1 cellular context compared by ENCODE assay signal in genomic region chr5:149152317-149152746, GRCh38.
TF ChIP-seq lines count a peak whose summit lies in the region.

No MANE protein-coding gene starts in this region.

TF ChIP-seq in HepG2, 621 proteins besides CTCF, POLR2A, EP300 and RAD21 (continued from another document and continues in another):
- TF ChIP-seq, protein P1, sequence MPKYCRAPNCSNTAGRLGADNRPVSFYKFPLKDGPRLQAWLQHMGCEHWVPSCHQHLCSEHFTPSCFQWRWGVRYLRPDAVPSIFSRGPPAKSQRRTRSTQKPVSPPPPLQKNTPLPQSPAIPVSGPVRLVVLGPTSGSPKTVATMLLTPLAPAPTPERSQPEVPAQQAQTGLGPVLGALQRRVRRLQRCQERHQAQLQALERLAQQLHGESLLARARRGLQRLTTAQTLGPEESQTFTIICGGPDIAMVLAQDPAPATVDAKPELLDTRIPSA (CRISPR knock-in tag; IDR thresholded peaks at IDR 0.05; ENCODE audit: borderline replicate concordance) = no peak
- TF ChIP-seq THRA (CRISPR knock-in tag; IDR thresholded peaks at IDR 0.05; ENCODE audit: borderline replicate concordance) = peak; percentile 95
- TF ChIP-seq, protein P2, sequence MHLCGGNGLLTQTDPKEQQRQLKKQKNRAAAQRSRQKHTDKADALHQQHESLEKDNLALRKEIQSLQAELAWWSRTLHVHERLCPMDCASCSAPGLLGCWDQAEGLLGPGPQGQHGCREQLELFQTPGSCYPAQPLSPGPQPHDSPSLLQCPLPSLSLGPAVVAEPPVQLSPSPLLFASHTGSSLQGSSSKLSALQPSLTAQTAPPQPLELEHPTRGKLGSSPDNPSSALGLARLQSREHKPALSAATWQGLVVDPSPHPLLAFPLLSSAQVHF (CRISPR knock-in tag; IDR thresholded peaks at IDR 0.05) = no peak
- no peak for TF ChIP-seq KIAA2018 (CRISPR knock-in tag; IDR thresholded peaks at IDR 0.05; ENCODE audit: borderline replicate concordance)
- no peak for TF ChIP-seq ZNF496 (CRISPR knock-in tag; IDR thresholded peaks at IDR 0.05; ENCODE audit: insufficient replicate concordance)
- TF ChIP-seq, protein P3, sequence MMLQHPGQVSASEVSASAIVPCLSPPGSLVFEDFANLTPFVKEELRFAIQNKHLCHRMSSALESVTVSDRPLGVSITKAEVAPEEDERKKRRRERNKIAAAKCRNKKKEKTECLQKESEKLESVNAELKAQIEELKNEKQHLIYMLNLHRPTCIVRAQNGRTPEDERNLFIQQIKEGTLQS (CRISPR knock-in tag; IDR thresholded peaks at IDR 0.05) = peak; percentile 92
- TF ChIP-seq FOXP1 (IDR thresholded peaks at IDR 0.05) = no peak
- peak; percentile 61; the same call in 1 of the 2 replicates for TF ChIP-seq FOXP1 (CRISPR knock-in tag; IDR thresholded peaks at IDR 0.05)
- no peak for TF ChIP-seq RFX5 (IDR thresholded peaks at IDR 0.05; ENCODE audit: low read depth, low read length)
- TF ChIP-seq ZFX (CRISPR knock-in tag; IDR thresholded peaks at IDR 0.05; ENCODE audit: low read depth) = 0 out of 2 replicates have a peak, but pooled peaks have one; percentile 18
- TF ChIP-seq ZNF761 (CRISPR knock-in tag; conservative IDR thresholded peaks at IDR 0.05) = no peak
- TF ChIP-seq THAP9 (CRISPR knock-in tag; IDR thresholded peaks at IDR 0.05; ENCODE audit: borderline replicate concordance) = no peak
- no peak for TF ChIP-seq ZNF362 (CRISPR knock-in tag; IDR thresholded peaks at IDR 0.05; ENCODE audit: borderline replicate concordance)
- no peak; the same call in 1 of the 2 replicates for TF ChIP-seq MBD4 (IDR thresholded peaks at IDR 0.05; ENCODE audit: borderline replicate concordance, low read length)
- no peak for TF ChIP-seq ZNF552 (CRISPR knock-in tag; IDR thresholded peaks at IDR 0.05; ENCODE audit: borderline replicate concordance)
- TF ChIP-seq, protein P4, sequence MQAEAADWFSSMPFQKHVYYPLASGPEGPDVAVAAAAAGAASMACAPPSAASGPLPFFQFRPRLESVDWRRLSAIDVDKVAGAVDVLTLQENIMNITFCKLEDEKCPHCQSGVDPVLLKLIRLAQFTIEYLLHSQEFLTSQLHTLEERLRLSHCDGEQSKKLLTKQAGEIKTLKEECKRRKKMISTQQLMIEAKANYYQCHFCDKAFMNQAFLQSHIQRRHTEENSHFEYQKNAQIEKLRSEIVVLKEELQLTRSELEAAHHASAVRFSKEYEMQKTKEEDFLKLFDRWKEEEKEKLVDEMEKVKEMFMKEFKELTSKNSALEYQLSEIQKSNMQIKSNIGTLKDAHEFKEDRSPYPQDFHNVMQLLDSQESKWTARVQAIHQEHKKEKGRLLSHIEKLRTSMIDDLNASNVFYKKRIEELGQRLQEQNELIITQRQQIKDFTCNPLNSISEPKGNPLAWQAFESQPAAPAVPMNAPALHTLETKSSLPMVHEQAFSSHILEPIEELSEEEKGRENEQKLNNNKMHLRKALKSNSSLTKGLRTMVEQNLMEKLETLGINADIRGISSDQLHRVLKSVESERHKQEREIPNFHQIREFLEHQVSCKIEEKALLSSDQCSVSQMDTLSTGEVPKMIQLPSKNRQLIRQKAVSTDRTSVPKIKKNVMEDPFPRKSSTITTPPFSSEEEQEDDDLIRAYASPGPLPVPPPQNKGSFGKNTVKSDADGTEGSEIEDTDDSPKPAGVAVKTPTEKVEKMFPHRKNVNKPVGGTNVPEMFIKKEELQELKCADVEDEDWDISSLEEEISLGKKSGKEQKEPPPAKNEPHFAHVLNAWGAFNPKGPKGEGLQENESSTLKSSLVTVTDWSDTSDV (CRISPR knock-in tag; IDR thresholded peaks at IDR 0.05) = no peak
- TF ChIP-seq ZNF275 (CRISPR knock-in tag; IDR thresholded peaks at IDR 0.05; ENCODE audit: borderline replicate concordance) = no peak
- peak; percentile 88 for TF ChIP-seq MAX (IDR thresholded peaks at IDR 0.05)
- no peak for TF ChIP-seq HNRNPUL1 (IDR thresholded peaks at IDR 0.05; ENCODE audit: low read depth, low read length)
- TF ChIP-seq ATF1 (CRISPR knock-in tag; IDR thresholded peaks at IDR 0.05) = peak; percentile 77
- TF ChIP-seq CREB1 (IDR thresholded peaks at IDR 0.05) = peak; percentile 82
- peak; percentile 83 for TF ChIP-seq CREB1 (CRISPR knock-in tag; IDR thresholded peaks at IDR 0.05)
- no peak for TF ChIP-seq ZNF207 (IDR thresholded peaks at IDR 0.05; ENCODE audit: borderline replicate concordance)
- TF ChIP-seq FOXK1 (CRISPR knock-in tag; IDR thresholded peaks at IDR 0.05; ENCODE audit: borderline replicate concordance, low read depth) = peak; percentile 49; the same call in 1 of the 2 replicates
- TF ChIP-seq NAIF1 (CRISPR knock-in tag; IDR thresholded peaks at IDR 0.05; ENCODE audit: borderline replicate concordance) = 0 out of 2 replicates have a peak, but pooled peaks have one; percentile 58
- TF ChIP-seq FOXO1 (CRISPR knock-in tag; IDR thresholded peaks at IDR 0.05) = peak; percentile 57; the same call in 1 of the 2 replicates
- TF ChIP-seq, protein P5, sequence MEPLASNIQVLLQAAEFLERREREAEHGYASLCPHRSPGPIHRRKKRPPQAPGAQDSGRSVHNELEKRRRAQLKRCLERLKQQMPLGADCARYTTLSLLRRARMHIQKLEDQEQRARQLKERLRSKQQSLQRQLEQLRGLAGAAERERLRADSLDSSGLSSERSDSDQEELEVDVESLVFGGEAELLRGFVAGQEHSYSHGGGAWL (CRISPR knock-in tag; IDR thresholded peaks at IDR 0.05) = no peak
- TF ChIP-seq ZNF337 (CRISPR knock-in tag; IDR thresholded peaks at IDR 0.05; ENCODE audit: borderline replicate concordance, low read depth) = no peak
- no peak for TF ChIP-seq HNRNPLL (IDR thresholded peaks at IDR 0.05; ENCODE audit: low read depth, low read length, poor library complexity, severe bottlenecking)
- peak; percentile 52; the same call in 1 of the 2 replicates for TF ChIP-seq ISL2 (CRISPR knock-in tag; IDR thresholded peaks at IDR 0.05)
- TF ChIP-seq HDAC1 (CRISPR knock-in tag; IDR thresholded peaks at IDR 0.05) = 0 out of 2 replicates have a peak, but pooled peaks have one; percentile 56
